14 cellular contexts compared by ENCODE assay signal in the genomic region with DNA sequence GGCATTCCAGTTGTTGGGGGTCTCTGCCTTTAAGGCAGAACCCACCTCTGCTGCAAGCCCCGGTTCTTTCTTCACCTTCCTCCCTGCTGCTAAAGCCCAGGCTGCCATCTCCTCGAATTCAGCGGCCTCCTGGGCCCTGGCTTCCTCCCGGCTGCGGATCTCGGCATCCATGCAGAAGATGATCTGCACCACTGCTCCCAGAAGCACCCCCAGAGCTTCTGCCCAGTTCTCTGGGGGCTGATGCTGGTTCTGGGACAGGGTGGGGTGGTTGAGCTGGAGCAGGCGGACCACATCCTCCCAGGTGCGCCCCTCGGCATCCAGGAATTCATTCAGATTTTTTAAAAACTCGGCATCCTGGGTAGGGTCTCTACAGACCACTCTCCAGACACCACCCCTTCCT. TPM values are rescaled to one million over a fixed set of nuclear protein-coding genes. Genes with fewer than 3 reads are reported as not detected.
A peak's percentile ranks its signal among the peaks of the same experiment; 100 is the strongest.
DNase-seq lines count a peak whose midpoint lies in the region; ATAC-seq and TF ChIP-seq lines count a peak whose summit lies in the region.
"Had no signal": no experiment of that assay in that cellular context is flagged by ENCODE, and none has a peak within 500 bp of the region (broad histone marks: within the 10 kb centered on the region; RNA-seq: fewer than 3 reads in every experiment).

No MANE protein-coding gene starts in this region.

- H3K4me3 Mint-ChIP-seq in activated naive CD4-positive, alpha-beta T cell treated with anti-CD3 and anti-CD28 coated beads, Interleukin-2, amount 10 ng/mL, durations not matched to agents 7 days and 5 days, result no peak overlapping the region
- H3K4me3 Mint-ChIP-seq: activated CD8-positive, alpha-beta T cell treated with anti-CD3 and anti-CD28 coated beads, Interleukin-2, amount 10 ng/mL, durations not matched to agents 7 days and 5 days had no signal

- H3K27me3 ChIP-seq in A673 (replicated peaks; ENCODE audit: insufficient read depth, low read depth, low read length, poor library complexity) (no peaks in the 10 kb centered on the region), NT2/D1 (ENCODE audit: insufficient read depth, insufficient read length) (no peaks in the 10 kb centered on the region), esophagus muscularis mucosa (peaks cover 0 to 7% (median 0%) of the 10 kb centered on the region in 4 donors), neuron (ENCODE audit: insufficient read depth, low read length) (no peaks in the 10 kb centered on the region)

- H3K4me1 ChIP-seq in A673 (ENCODE audit: insufficient read depth, low read length, poor library complexity, severe bottlenecking) (peaks cover 13% of the 10 kb centered on the region), NT2/D1 (ENCODE audit: insufficient read depth, insufficient read length) (peaks cover 7% of the 10 kb centered on the region), esophagus muscularis mucosa (peaks cover 14 to 20% (median 18%) of the 10 kb centered on the region in 4 donors), neuron (ENCODE audit: insufficient read depth, low read length) (peaks cover 16% of the 10 kb centered on the region)
- H3K4me1 ChIP-seq: prostate gland had no signal

- WGBS in esophagus muscularis mucosa, result 92% methylated on average over 10 of the region's 10 CpGs

- CTCF ChIA-PET in A673 (lab: Charles Lee), result no interaction called here
- CTCF ChIA-PET in activated naive CD4-positive, alpha-beta T cell treated with anti-CD3 and anti-CD28 coated beads, Interleukin-2, amount 10 ng/mL, durations not matched to agents 7 days and 5 days (lab: Charles Lee), result no interaction called here

- H3K4me3 ChIP-seq in A673 (ENCODE audit: low read depth, low read length, poor library complexity, severe bottlenecking) (no peak overlapping the region), NT2/D1 (ENCODE audit: insufficient read length, low read depth) (peak overlapping the region; percentile 57), esophagus muscularis mucosa (no peak overlapping the region), neuron (ENCODE audit: low read length) (peak overlapping the region; percentile 60)
- H3K4me3 ChIP-seq: mucosa of descending colon had no signal

- POLR2A ChIA-PET in A673 (lab: Charles Lee; ENCODE audit: low non-redundant PET), result no interaction called here

- H3K36me3 Mint-ChIP-seq in activated naive CD4-positive, alpha-beta T cell treated with anti-CD3 and anti-CD28 coated beads, Interleukin-2, amount 10 ng/mL, durations not matched to agents 7 days and 5 days, result no peaks in the 10 kb centered on the region

- no peaks in the 10 kb centered on the region for H3K36me3 ChIP-seq in A673 (ENCODE audit: insufficient read depth, low read length, poor library complexity, severe bottlenecking)
- peaks cover 25% of the 10 kb centered on the region for H3K36me3 ChIP-seq in NT2/D1 (ENCODE audit: insufficient read depth, insufficient read length, low read length)
- H3K36me3 ChIP-seq in esophagus muscularis mucosa, result no peaks in the 10 kb centered on the region
- H3K36me3 ChIP-seq in neuron (ENCODE audit: insufficient read depth, low read length), result peaks cover 32% of the 10 kb centered on the region
- H3K36me3 ChIP-seq: prostate gland had no signal

- H3K9ac ChIP-seq in NT2/D1 (ENCODE audit: insufficient read length, low read depth), result peak overlapping the region; percentile 74

- intact Hi-C loops in A673 (cut with micrococcal nuclease; ENCODE audit: unreplicated experiment) (no loop called here), esophagus muscularis mucosa (cut with DNase I) (no loop called here)

- no peak overlapping the region for H2AFZ ChIP-seq in neuron (ENCODE audit: low read depth, low read length)

- H3K9me3 ChIP-seq in A673 (ENCODE audit: low read depth, low read length, poor library complexity, severe bottlenecking) (no peaks in the 10 kb centered on the region), NT2/D1 (ENCODE audit: insufficient read depth, low read length) (no peaks in the 10 kb centered on the region), esophagus muscularis mucosa (no peaks in the 10 kb centered on the region), neuron (ENCODE audit: low read length) (no peaks in the 10 kb centered on the region)
- H3K9me3 ChIP-seq: mucosa of descending colon, prostate gland had no signal

- no peak overlapping the region for H3K27ac Mint-ChIP-seq in activated naive CD4-positive, alpha-beta T cell treated with anti-CD3 and anti-CD28 coated beads, Interleukin-2, amount 10 ng/mL, durations not matched to agents 7 days and 5 days
- H3K27ac Mint-ChIP-seq: activated CD8-positive, alpha-beta T cell treated with anti-CD3 and anti-CD28 coated beads, Interleukin-2, amount 10 ng/mL, durations not matched to agents 7 days and 5 days; activated T-helper 2 cell treated with anti-CD3 and anti-CD28 coated beads, Interferon-gamma antibody, Interleukin-2, Interleukin-4, amounts not matched to agents 10 μg/mL and 5 μg/mL and 100 μg/mL, durations not matched to agents 14 hours and 24 hours and 36 hours had no signal

- no peak for TF ChIP-seq POLR2A in esophagus muscularis mucosa (IDR thresholded peaks at IDR 0.05; ENCODE audit: low read depth)

- ATAC-seq in GM18907 (IDR thresholded peaks at IDR 0.05; ENCODE audit: unreplicated experiment), result no peak
- ATAC-seq: activated CD8-positive, alpha-beta T cell treated with anti-CD3 and anti-CD28 coated beads, Interleukin-2, amount 10 ng/mL, durations not matched to agents 7 days and 5 days; PC-3 had no signal

- no peak for DNase-seq in A673 (ENCODE audit: low spot score)
- DNase-seq in NT2/D1 (ENCODE audit: low read depth, low spot score), result no peak
- DNase-seq in esophagus muscularis mucosa (ENCODE audit: extremely low spot score), result no peak
- DNase-seq in GM19240 (ENCODE audit: insufficient read length, low spot score), result no peak
- DNase-seq in activated naive CD4-positive, alpha-beta T cell treated with anti-CD3 and anti-CD28 coated beads, Interleukin-2, amount 10 ng/mL, durations not matched to agents 7 days and 5 days, result no peak
- no peak for DNase-seq in NCI-H2227 treated with DMSO at 0.1 percent for 48 hours (lab: John Stamatoyannopoulos, UW)
- DNase-seq: activated CD8-positive, alpha-beta T cell treated with anti-CD3 and anti-CD28 coated beads, Interleukin-2, amount 10 ng/mL, durations not matched to agents 7 days and 5 days; mucosa of descending colon; NCI-H1694 treated with DMSO at 0.1 percent for 48 hours; PC-3 had no signal

- TSS peak; percentile 50 for BruUV-seq in A673 (replicated peaks; lab: Mats Ljungman, UMichigan)

- peaks cover 78% of the 10 kb centered on the region for H3K27me3 Mint-ChIP-seq in activated naive CD4-positive, alpha-beta T cell treated with anti-CD3 and anti-CD28 coated beads, Interleukin-2, amount 10 ng/mL, durations not matched to agents 7 days and 5 days

- TF ChIP-seq CTCF in A673 (conservative IDR thresholded peaks at IDR 0.05; ENCODE audit: low read depth, low read length) (no peak), esophagus muscularis mucosa (IDR thresholded peaks at IDR 0.05) (no peak)

- no peak for TF ChIP-seq EP300 in esophagus muscularis mucosa (IDR thresholded peaks at IDR 0.05)

- peaks cover 5% of the 10 kb centered on the region for H3K4me1 Mint-ChIP-seq in activated naive CD4-positive, alpha-beta T cell treated with anti-CD3 and anti-CD28 coated beads, Interleukin-2, amount 10 ng/mL, durations not matched to agents 7 days and 5 days

- H3K27ac ChIP-seq in A673 (ENCODE audit: low read depth, low read length, poor library complexity, severe bottlenecking) (no peak overlapping the region), esophagus muscularis mucosa (replicated peaks in 1 of 4) (peak overlapping the region in 3 of 4 donors; percentile 69 to 78 (median 75))

- no peaks in the 10 kb centered on the region for H3K9me3 Mint-ChIP-seq in activated naive CD4-positive, alpha-beta T cell treated with anti-CD3 and anti-CD28 coated beads, Interleukin-2, amount 10 ng/mL, durations not matched to agents 7 days and 5 days
- H3K9me3 Mint-ChIP-seq: activated T-helper 2 cell treated with anti-CD3 and anti-CD28 coated beads, Interferon-gamma antibody, Interleukin-2, Interleukin-4, amounts not matched to agents 10 μg/mL and 5 μg/mL and 100 μg/mL, durations not matched to agents 14 hours and 24 hours and 36 hours had no signal

RNA-seq across cellular contexts. Expression of gene PNMA8A, which starts 1.0 kb away (rescaled TPM):
- 12.8 and 15.9 TPM in 2 replicates for total RNA-seq in A673 (2021)
- 1 to 10 TPM; 1.4 to 5.3 (median 2.5) TPM for total RNA-seq in esophagus muscularis mucosa
- total RNA-seq: activated CD8-positive, alpha-beta T cell treated with anti-CD3 and anti-CD28 coated beads, Interleukin-2, amount 10 ng/mL, durations not matched to agents 7 days and 5 days; activated T-helper 2 cell treated with anti-CD3 and anti-CD28 coated beads, Interferon-gamma antibody, Interleukin-2, Interleukin-4, amounts not matched to agents 10 μg/mL and 5 μg/mL and 100 μg/mL, durations not matched to agents 14 hours and 24 hours and 36 hours; PC-3 had no signal

RNA-seq across cellular contexts. Expression of gene PNMA8B, which starts 25.3 kb away (rescaled TPM):
- total RNA-seq in A673 (2021), result 0.75 and 0.81 TPM in 2 replicates
- 1 to 10 TPM; 1.5 to 3.3 (median 1.6) TPM for total RNA-seq in esophagus muscularis mucosa
- total RNA-seq: activated T-helper 2 cell treated with anti-CD3 and anti-CD28 coated beads, Interferon-gamma antibody, Interleukin-2, Interleukin-4, amounts not matched to agents 10 μg/mL and 5 μg/mL and 100 μg/mL, durations not matched to agents 14 hours and 24 hours and 36 hours; PC-3 had no signal

RNA-seq across cellular contexts. Expression of gene PNMA8C, which starts 41.6 kb away (rescaled TPM):
- total RNA-seq in A673 (2021) (not detected in 2 replicates), esophagus muscularis mucosa (under 1 TPM; 0.13 to 0.42 (median 0.17) TPM)
- total RNA-seq: activated T-helper 2 cell treated with anti-CD3 and anti-CD28 coated beads, Interferon-gamma antibody, Interleukin-2, Interleukin-4, amounts not matched to agents 10 μg/mL and 5 μg/mL and 100 μg/mL, durations not matched to agents 14 hours and 24 hours and 36 hours; PC-3 had no signal

RNA-seq across cellular contexts. Expression of gene CCDC8, which starts 57.0 kb away (rescaled TPM):
- total RNA-seq in A673 (2021) (24.5 and 32.1 TPM in 2 replicates), esophagus muscularis mucosa (10 to 100 TPM in 1 of 4 donors, 1 to 10 TPM in 3; 4.5 to 11.6 (median 4.9) TPM)
- total RNA-seq: activated CD8-positive, alpha-beta T cell treated with anti-CD3 and anti-CD28 coated beads, Interleukin-2, amount 10 ng/mL, durations not matched to agents 7 days and 5 days; activated T-helper 2 cell treated with anti-CD3 and anti-CD28 coated beads, Interferon-gamma antibody, Interleukin-2, Interleukin-4, amounts not matched to agents 10 μg/mL and 5 μg/mL and 100 μg/mL, durations not matched to agents 14 hours and 24 hours and 36 hours; PC-3 had no signal

Comparison
In these comparisons a context has a peak if more than half of its experiments do, and no peak if none do; other contexts are left out.
1. H3K4me3 ChIP-seq: peak in NT2/D1 (single experiment) and neuron (single experiment); none in A673 (single experiment) and esophagus muscularis mucosa (0 of 4).